ENCODE assay signal across 12 cellular contexts in the genomic region with DNA sequence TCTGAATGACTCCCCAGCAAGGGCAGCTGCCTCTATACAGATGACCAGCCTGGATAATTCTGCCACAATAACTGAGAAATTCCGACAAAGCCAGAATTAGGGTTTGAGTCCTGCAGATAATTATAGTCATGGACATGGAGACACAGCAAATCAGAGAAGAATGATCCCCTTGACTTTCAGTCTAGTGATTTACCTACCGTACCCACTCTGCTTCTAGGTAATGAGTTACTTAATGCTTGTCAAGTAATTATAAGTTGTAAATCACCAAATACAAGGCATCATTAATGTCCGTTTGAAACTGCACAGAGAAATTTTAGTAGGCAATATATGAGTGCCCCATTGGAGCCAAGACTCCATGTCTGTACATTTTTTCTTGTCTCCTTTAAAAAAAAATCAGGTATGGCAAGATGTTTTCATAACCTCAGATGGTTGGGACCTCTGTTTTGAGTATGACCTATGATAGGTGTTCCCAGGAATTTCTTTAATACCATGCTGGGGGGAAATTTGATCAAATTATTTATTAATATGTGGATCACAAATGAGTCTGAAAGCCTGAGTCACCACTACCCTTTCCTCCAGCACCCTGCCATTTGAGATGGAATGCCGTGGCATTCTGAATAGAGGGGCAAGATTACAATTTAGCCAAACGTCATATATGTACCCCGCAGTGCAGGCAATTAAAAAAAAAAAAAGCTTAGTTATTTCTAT.
"Had no signal": no experiment of that assay in that cellular context is flagged by ENCODE, and none has a peak within 500 bp of the region (broad histone marks: within the 10 kb centered on the region; RNA-seq: fewer than 3 reads in every experiment).

No MANE protein-coding gene starts in this region.

- H3K36me3 ChIP-seq: esophagus squamous epithelium, neutrophil, thyroid gland, upper lobe of right lung had no signal

- FAIRE-seq: bronchial epithelial cell, colon, endometrium, frontal cortex, islet of Langerhans had no signal

- H3K27me3 ChIP-seq: esophagus squamous epithelium, thyroid gland, upper lobe of right lung had no signal

- DNase-seq: esophagus squamous epithelium, left cardiac atrium, left ventricle myocardium superior, upper lobe of right lung had no signal

- H3K4me3 ChIP-seq: thyroid gland had no signal

- H3K9me3 ChIP-seq: esophagus squamous epithelium, neutrophil, thyroid gland, upper lobe of right lung had no signal

- H3K27ac ChIP-seq: epithelial cell of prostate, neutrophil, upper lobe of right lung had no signal
